ENCODE assay signal across 11 cellular contexts in the genomic region with DNA sequence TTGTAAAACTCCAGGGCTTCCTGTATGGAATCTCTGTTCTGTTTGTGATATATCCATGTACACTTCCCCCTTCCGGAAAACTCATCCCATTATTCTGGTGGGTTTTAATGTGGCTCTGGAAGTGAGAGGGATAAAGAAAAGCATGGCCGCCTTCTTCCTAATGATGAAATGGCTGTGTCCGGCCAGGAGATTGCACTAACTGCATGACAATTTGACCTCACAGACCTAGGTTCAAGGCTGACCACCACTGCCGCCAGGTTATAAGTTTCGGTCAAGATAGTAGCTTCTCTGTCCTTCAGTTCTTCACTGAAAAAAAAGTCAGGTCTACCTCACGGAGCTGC. TPM values are rescaled to one million over a fixed set of nuclear protein-coding genes. Genes with fewer than 3 reads are reported as not detected.
DNase-seq lines count a peak whose midpoint lies in the region; ATAC-seq and TF ChIP-seq lines count a peak whose summit lies in the region.
"Had no signal": no experiment of that assay in that cellular context is flagged by ENCODE, and none has a peak within 500 bp of the region (broad histone marks: within the 10 kb centered on the region; RNA-seq: fewer than 3 reads in every experiment).

No MANE protein-coding gene starts in this region.

- no peaks in the 10 kb centered on the region for H3K36me3 ChIP-seq in body of pancreas (replicated peaks in 1 of 2; ENCODE audit: insufficient read depth in 1 of 2, low read depth in 2 of 2)
- no peaks in the 10 kb centered on the region for H3K36me3 ChIP-seq in left lung
- H3K36me3 ChIP-seq in testis (ENCODE audit: low read depth, missing control alignments), result no peaks in the 10 kb centered on the region

- DNase-seq in T-helper 2 cell treated with Interferon-gamma antibody and Interleukin-4, amounts not matched to agents 5 μg/mL and 100 μg/mL, for 36 hours (ENCODE audit: low spot score), result no peak
- DNase-seq in T-helper 2 cell, result no peak
- no peak for DNase-seq in body of pancreas
- no peak for DNase-seq in left lung
- DNase-seq in testis, result peak; percentile 15
- DNase-seq in NCI-H2029 treated with DMSO at 0.1 percent for 48 hours (lab: John Stamatoyannopoulos, UW), result no peak
- DNase-seq in NK-92 treated with Interleukin-12 subunit alpha and Interleukin-12 subunit beta, amount 100 ng/mL, for 24 hours (lab: John Stamatoyannopoulos, UW), result no peak
- no peak for DNase-seq in NCI-H1436 (lab: John Stamatoyannopoulos, UW)
- DNase-seq: NCI-H187 treated with DMSO at 0.1 percent for 48 hours; stimulated activated naive CD4-positive, alpha-beta T cell had no signal

- no peaks in the 10 kb centered on the region for H3K36me3 Mint-ChIP-seq in T-helper 2 cell treated with Interferon-gamma antibody and Interleukin-4, amounts not matched to agents 5 μg/mL and 100 μg/mL, for 36 hours (ENCODE audit: low read depth)
- H3K36me3 Mint-ChIP-seq: activated naive CD4-positive, alpha-beta T cell treated with anti-CD3 and anti-CD28 coated beads, Interleukin-2, amount 50 U/mL, for 24 hours had no signal

- no peaks in the 10 kb centered on the region for H3K9me3 ChIP-seq in body of pancreas
- no peaks in the 10 kb centered on the region for H3K9me3 ChIP-seq in left lung
- no peaks in the 10 kb centered on the region for H3K9me3 ChIP-seq in testis

- no peak overlapping the region for H3K27ac Mint-ChIP-seq in T-helper 2 cell treated with Interferon-gamma antibody and Interleukin-4, amounts not matched to agents 5 μg/mL and 100 μg/mL, for 36 hours
- H3K27ac Mint-ChIP-seq: activated naive CD4-positive, alpha-beta T cell treated with anti-CD3 and anti-CD28 coated beads, Interleukin-2, amount 50 U/mL, for 24 hours had no signal

- H3K27me3 Mint-ChIP-seq in T-helper 2 cell treated with Interferon-gamma antibody and Interleukin-4, amounts not matched to agents 5 μg/mL and 100 μg/mL, for 36 hours (ENCODE audit: low read depth), result no peaks in the 10 kb centered on the region
- H3K27me3 Mint-ChIP-seq: activated naive CD4-positive, alpha-beta T cell treated with anti-CD3 and anti-CD28 coated beads, Interleukin-2, amount 50 U/mL, for 24 hours had no signal

- peak overlapping the region in 1 of 4 donors; percentile 70 for H3K27ac ChIP-seq in body of pancreas
- peak overlapping the region; percentile 62 to 64 for H3K27ac ChIP-seq in left lung
- peak overlapping the region; percentile 71 to 74 for H3K27ac ChIP-seq in testis

- H3K4me3 ChIP-seq in body of pancreas, result peak overlapping the region; percentile 14 to 17
- H3K4me3 ChIP-seq in left lung, result peak overlapping the region in 1 of 2 donors; percentile 33
- peak overlapping the region; percentile 46 to 60 for H3K4me3 ChIP-seq in testis

- intact Hi-C loops in body of pancreas (cut with DNase I), result no loop called here
- intact Hi-C loops in left lung (cut with DNase I), result no loop called here
- intact Hi-C loops in testis (cut with DNase I; ENCODE audit: low total_unique reads), result no loop called here

- ATAC-seq in body of pancreas (peak; percentile 42), left lung (no peak)

- no peaks in the 10 kb centered on the region for H3K4me1 ChIP-seq in body of pancreas
- H3K4me1 ChIP-seq in left lung, result no peaks in the 10 kb centered on the region
- no peaks in the 10 kb centered on the region for H3K4me1 ChIP-seq in testis

- TF ChIP-seq CTCF in body of pancreas (IDR thresholded peaks at IDR 0.05) (no peak), left lung (IDR thresholded peaks at IDR 0.05) (no peak), testis (IDR thresholded peaks at IDR 0.05) (no peak)

- TF ChIP-seq POLR2A in body of pancreas (IDR thresholded peaks at IDR 0.05), result no peak
- TF ChIP-seq POLR2A in testis (IDR thresholded peaks at IDR 0.05), result no peak

- no peaks in the 10 kb centered on the region for H3K27me3 ChIP-seq in body of pancreas
- H3K27me3 ChIP-seq in left lung, result no peaks in the 10 kb centered on the region
- H3K27me3 ChIP-seq in testis, result no peaks in the 10 kb centered on the region

- H3K4me3 Mint-ChIP-seq in T-helper 2 cell treated with Interferon-gamma antibody and Interleukin-4, amounts not matched to agents 5 μg/mL and 100 μg/mL, for 36 hours, result peak overlapping the region; percentile 85

- H3K4me1 Mint-ChIP-seq in T-helper 2 cell treated with Interferon-gamma antibody and Interleukin-4, amounts not matched to agents 5 μg/mL and 100 μg/mL, for 36 hours (ENCODE audit: low read depth), result peaks cover 3% of the 10 kb centered on the region

- no peaks in the 10 kb centered on the region for H3K9me3 Mint-ChIP-seq in T-helper 2 cell treated with Interferon-gamma antibody and Interleukin-4, amounts not matched to agents 5 μg/mL and 100 μg/mL, for 36 hours
- H3K9me3 Mint-ChIP-seq: activated naive CD4-positive, alpha-beta T cell treated with anti-CD3 and anti-CD28 coated beads, Interleukin-2, amount 50 U/mL, for 24 hours had no signal

- 50 to 70% methylated on average over 6 of the region's 6 CpGs for WGBS in body of pancreas, 2 donors
- WGBS in testis, 2 donors, result 43 to 54% methylated on average over 6 of the region's 6 CpGs

RNA-seq across cellular contexts. Expression of a gene that starts 41.0 kb away (rescaled TPM):
- under 1 TPM; 0.33 to 0.78 TPM for total RNA-seq in body of pancreas
- total RNA-seq in left lung, result under 1 TPM; 0.09 to 0.21 TPM
- 1 to 10 TPM; 1.1 to 3.7 TPM for total RNA-seq in testis
- 1.8 TPM for polyA plus RNA-seq in testis (ENCODE audit: insufficient read depth, low read depth, low replicate concordance)
